ENCODE assay signal across 22 cellular contexts in the genomic region with DNA sequence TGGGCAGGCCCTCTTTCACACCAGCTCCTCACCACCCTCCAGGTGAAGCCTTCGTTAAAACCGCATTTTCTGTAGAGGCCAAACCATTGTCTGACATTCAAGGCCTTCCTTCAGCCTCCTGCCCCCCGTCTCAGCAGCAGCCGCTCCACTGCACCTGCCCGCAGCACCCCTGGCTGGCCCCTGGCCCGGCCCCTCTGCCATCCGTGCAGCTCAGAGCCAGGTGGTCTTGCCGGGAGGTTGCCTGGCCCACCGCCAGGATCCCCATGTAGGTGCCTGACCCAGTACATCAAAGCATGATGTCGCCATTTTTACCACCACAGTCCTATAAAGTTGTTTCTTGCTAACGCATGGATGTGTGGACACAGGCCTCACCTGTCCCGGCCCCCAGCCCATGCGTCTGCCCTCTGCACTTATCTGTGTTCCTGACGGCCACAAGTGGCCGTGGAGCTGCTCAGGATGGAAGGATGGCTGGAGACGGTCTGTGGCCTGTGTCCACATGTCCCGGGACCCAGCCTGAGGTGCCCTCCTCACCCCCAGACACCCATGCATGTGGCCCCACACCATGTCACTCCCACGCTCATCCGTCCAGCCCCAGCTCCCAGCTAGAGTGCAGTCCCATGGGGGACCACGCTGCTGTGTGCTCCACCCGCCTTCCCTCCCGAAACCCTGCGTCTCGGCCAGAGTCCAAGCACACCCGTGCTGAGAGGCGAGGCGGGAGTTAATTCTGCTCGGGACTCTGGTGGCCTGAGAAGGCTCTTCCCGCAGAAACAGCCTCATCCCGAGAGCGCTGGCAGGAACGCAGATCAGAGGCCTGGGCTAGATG.
DNase-seq lines count a peak whose midpoint lies in the region; ATAC-seq and TF ChIP-seq lines count a peak whose summit lies in the region.
"Had no signal": no experiment of that assay in that cellular context is flagged by ENCODE, and none has a peak within 500 bp of the region (broad histone marks: within the 10 kb centered on the region; RNA-seq: fewer than 3 reads in every experiment).

No MANE protein-coding gene starts in this region.

- H3K9me2 ChIP-seq in SU-DHL-6 (replicated peaks; ENCODE audit: insufficient read depth, low read length), result no peaks in the 10 kb centered on the region
- H3K9me2 ChIP-seq: SK-N-SH had no signal

- H3K4me1 ChIP-seq in breast epithelium (no peaks in the 10 kb centered on the region), mammary epithelial cell (ENCODE audit: insufficient read depth, low read length) (peaks cover 27% of the 10 kb centered on the region)
- H3K4me1 ChIP-seq: Caco-2, psoas muscle had no signal

- H3K36me3 Mint-ChIP-seq in MCF 10A (ENCODE audit: insufficient read depth, unreplicated experiment), result peaks cover 23% of the 10 kb centered on the region
- H3K36me3 Mint-ChIP-seq in stimulated activated effector memory CD8-positive, alpha-beta T cell treated with anti-CD3 and anti-CD28 coated beads, Interleukin-12 subunit alpha, Interleukin-12 subunit beta, amount 100 ng/mL, for 72 hours, result peaks cover 97% of the 10 kb centered on the region

- H3K4me2 ChIP-seq in SU-DHL-6 (ENCODE audit: low read depth, low read length, poor library complexity, severe bottlenecking), result no peak overlapping the region
- H3K4me2 ChIP-seq in mammary epithelial cell (ENCODE audit: insufficient read depth, low read depth, low read length), result no peak overlapping the region
- H3K4me2 ChIP-seq: SK-N-SH had no signal

- CTCF ChIA-PET in MCF 10A (lab: Yijun Ruan, JAX) (interaction anchor here (1.2 kb wide), 1 partner anchor 11 kb away, joined by 4 read pairs; no protein-coding TSS in a partner anchor), mammary epithelial cell (lab: Charles Lee; ENCODE audit: low non-redundant PET) (no interaction called here)

- no peaks in the 10 kb centered on the region for H4K20me1 ChIP-seq in SU-DHL-6 (ENCODE audit: low read depth, low read length)
- no peaks in the 10 kb centered on the region for H4K20me1 ChIP-seq in mammary epithelial cell (ENCODE audit: insufficient read depth, low read length)

- in situ Hi-C loops in mammary epithelial cell (cut with MboI; ENCODE audit: low sequenced_read_pairs in 2 of 2), result no loop called here

- H3K79me2 ChIP-seq in SU-DHL-6 (ENCODE audit: insufficient read depth, low read length) (no peaks in the 10 kb centered on the region), mammary epithelial cell (ENCODE audit: insufficient read depth, low read length) (no peaks in the 10 kb centered on the region)

- no peak for TF ChIP-seq CTCF in MCF 10A (IDR thresholded peaks at IDR 0.05; ENCODE audit: unreplicated experiment)
- TF ChIP-seq CTCF in breast epithelium (IDR thresholded peaks at IDR 0.05), result no peak
- TF ChIP-seq CTCF in SU-DHL-6 (IDR thresholded peaks at IDR 0.05; ENCODE audit: insufficient read depth, low read length, poor library complexity, severe bottlenecking), result no peak
- TF ChIP-seq CTCF in mammary epithelial cell (conservative IDR thresholded peaks at IDR 0.05 in 1 of 2, IDR thresholded peaks at IDR 0.05 in 1 of 2; ENCODE audit: extremely low read depth in 1 of 2, insufficient read depth in 1 of 2, low read depth in 1 of 2, low read length in 2 of 2), result no peak

- H3K9ac ChIP-seq in SU-DHL-6 (ENCODE audit: low read length), result no peak overlapping the region
- peak overlapping the region; percentile 16 for H3K9ac ChIP-seq in mammary epithelial cell (ENCODE audit: insufficient read depth, low read length)
- H3K9ac ChIP-seq: SK-N-SH had no signal

- no peak overlapping the region for H2AFZ ChIP-seq in SU-DHL-6 (ENCODE audit: low read depth, low read length, severe bottlenecking)
- H2AFZ ChIP-seq in mammary epithelial cell (ENCODE audit: low read depth, low read length), result no peak overlapping the region

- no peak overlapping the region for H3K27ac Mint-ChIP-seq in MCF 10A (ENCODE audit: low read depth, unreplicated experiment)
- H3K27ac Mint-ChIP-seq in stimulated activated effector memory CD8-positive, alpha-beta T cell treated with anti-CD3 and anti-CD28 coated beads, Interleukin-12 subunit alpha, Interleukin-12 subunit beta, amount 100 ng/mL, for 72 hours, result peak overlapping the region; percentile 77

- H3K4me3 ChIP-seq in breast epithelium (no peak overlapping the region), SU-DHL-6 (ENCODE audit: insufficient read depth, low read length, poor library complexity, severe bottlenecking) (no peak overlapping the region), mammary epithelial cell (replicated peaks in 1 of 3; ENCODE audit: insufficient read depth in 1 of 3, low read depth in 2 of 3, low read length in 3 of 3) (no peak overlapping the region)
- H3K4me3 ChIP-seq: coronary artery, psoas muscle had no signal

- TF ChIP-seq POLR2A in breast epithelium (IDR thresholded peaks at IDR 0.05), result no peak

- intact Hi-C loops in MCF 10A (cut with micrococcal nuclease), result no loop called here
- intact Hi-C loops in breast epithelium (cut with DNase I; ENCODE audit: low total_unique reads), result no loop called here
- intact Hi-C loops in mammary epithelial cell (cut with micrococcal nuclease), result no loop called here

- H3K9me3 ChIP-seq in breast epithelium, result no peaks in the 10 kb centered on the region
- H3K9me3 ChIP-seq in SU-DHL-6 (ENCODE audit: insufficient read depth, low read length), result no peaks in the 10 kb centered on the region
- no peaks in the 10 kb centered on the region for H3K9me3 ChIP-seq in mammary epithelial cell (replicated peaks; ENCODE audit: insufficient read depth, low read length)
- H3K9me3 ChIP-seq: Caco-2, psoas muscle, SK-N-SH had no signal

- H3F3A ChIP-seq in SU-DHL-6 (ENCODE audit: insufficient read depth), result peaks cover 28% of the 10 kb centered on the region

- BruUV-seq in MCF 10A (replicated peaks; lab: Mats Ljungman, UMichigan) (no TSS peak), mammary epithelial cell (replicated peaks; lab: Mats Ljungman, UMichigan) (no TSS peak)

- H3K4me3 Mint-ChIP-seq in MCF 10A (ENCODE audit: unreplicated experiment), result peak overlapping the region; percentile 9
- H3K4me3 Mint-ChIP-seq in stimulated activated effector memory CD8-positive, alpha-beta T cell treated with anti-CD3 and anti-CD28 coated beads, Interleukin-12 subunit alpha, Interleukin-12 subunit beta, amount 100 ng/mL, for 72 hours, result peak overlapping the region; percentile 45
- H3K4me3 Mint-ChIP-seq: neural crest cell had no signal

- no peak for DNase-seq in MCF 10A (ENCODE audit: unreplicated experiment)
- no peak for DNase-seq in breast epithelium (ENCODE audit: low spot score in 2 of 2)
- DNase-seq in mammary epithelial cell, result no peak
- no peak for DNase-seq in stimulated activated effector memory CD8-positive, alpha-beta T cell treated with anti-CD3 and anti-CD28 coated beads, Interleukin-12 subunit alpha, Interleukin-12 subunit beta, amount 100 ng/mL, for 72 hours (ENCODE audit: low spot score in 2 of 2)
- DNase-seq in SHP77 treated with DMSO at 0.1 percent for 48 hours (lab: John Stamatoyannopoulos, UW), result no peak
- DNase-seq in middle frontal gyrus (ENCODE audit: extremely low spot score, low spot score), result no peak
- DNase-seq: activated gamma-delta T cell treated with Interleukin-2 at 50 U/mL for 16 hours; Caco-2; EL; foreskin fibroblast; KG1; NCI-H1092; NCI-H774; psoas muscle; SK-N-SH; small intestine; stimulated activated CD4-positive, alpha-beta T cell treated with anti-CD3 and anti-CD28 coated beads, Interleukin-4, amount 100 ng/mL, for 1 hour had no signal

- H3K36me3 ChIP-seq in breast epithelium (no peaks in the 10 kb centered on the region), SU-DHL-6 (ENCODE audit: low read length) (no peaks in the 10 kb centered on the region), mammary epithelial cell (ENCODE audit: insufficient read depth, low read length) (no peaks in the 10 kb centered on the region)

- no peaks in the 10 kb centered on the region for H3K9me3 Mint-ChIP-seq in MCF 10A (ENCODE audit: unreplicated experiment)
- no peaks in the 10 kb centered on the region for H3K9me3 Mint-ChIP-seq in stimulated activated effector memory CD8-positive, alpha-beta T cell treated with anti-CD3 and anti-CD28 coated beads, Interleukin-12 subunit alpha, Interleukin-12 subunit beta, amount 100 ng/mL, for 72 hours
- H3K9me3 Mint-ChIP-seq: neural crest cell had no signal

- H3K27ac ChIP-seq in breast epithelium (peak overlapping the region in 1 of 2 donors; percentile 78), SU-DHL-6 (ENCODE audit: low read depth, low read length) (peak overlapping the region; percentile 91), mammary epithelial cell (ENCODE audit: insufficient read depth, low read depth, low read length) (peak overlapping the region; percentile 95)
- H3K27ac ChIP-seq: coronary artery, psoas muscle had no signal

- WGBS in mammary epithelial cell (ENCODE audit: low coverage, missing lambda C conversion rate), result 92% methylated on average over 18 of the region's 32 CpGs

- dilution Hi-C loops in mammary epithelial cell (cut with HindIII; ENCODE audit: low sequenced_read_pairs), result no loop called here

- no peaks in the 10 kb centered on the region for H3K27me3 Mint-ChIP-seq in MCF 10A (ENCODE audit: insufficient read depth, unreplicated experiment)

- no peaks in the 10 kb centered on the region for H3K27me3 ChIP-seq in breast epithelium
- no peaks in the 10 kb centered on the region for H3K27me3 ChIP-seq in SU-DHL-6 (ENCODE audit: low read length)
- H3K27me3 ChIP-seq in mammary epithelial cell (ENCODE audit: insufficient read depth, low read length), result no peaks in the 10 kb centered on the region

- H3K4me1 Mint-ChIP-seq in MCF 10A (ENCODE audit: insufficient read depth, unreplicated experiment), result peaks cover 36% of the 10 kb centered on the region
- peaks cover 38% of the 10 kb centered on the region for H3K4me1 Mint-ChIP-seq in stimulated activated effector memory CD8-positive, alpha-beta T cell treated with anti-CD3 and anti-CD28 coated beads, Interleukin-12 subunit alpha, Interleukin-12 subunit beta, amount 100 ng/mL, for 72 hours

- POLR2A ChIA-PET in MCF 10A (lab: Yijun Ruan, JAX), result interaction anchor here (0.6 to 1.9 kb wide), 2 partner anchors 8 to 10 kb away, joined by 3 to 4 read pairs; no protein-coding TSS in a partner anchor

- no peak for ATAC-seq in stimulated activated effector memory CD8-positive, alpha-beta T cell treated with anti-CD3 and anti-CD28 coated beads, Interleukin-12 subunit alpha, Interleukin-12 subunit beta, amount 100 ng/mL, for 72 hours
- ATAC-seq in GM19452 (IDR thresholded peaks at IDR 0.05; ENCODE audit: unreplicated experiment), result no peak
- ATAC-seq: HCT116, psoas muscle had no signal
